ENCODE assay signal across 1 cellular context in the genomic region with DNA sequence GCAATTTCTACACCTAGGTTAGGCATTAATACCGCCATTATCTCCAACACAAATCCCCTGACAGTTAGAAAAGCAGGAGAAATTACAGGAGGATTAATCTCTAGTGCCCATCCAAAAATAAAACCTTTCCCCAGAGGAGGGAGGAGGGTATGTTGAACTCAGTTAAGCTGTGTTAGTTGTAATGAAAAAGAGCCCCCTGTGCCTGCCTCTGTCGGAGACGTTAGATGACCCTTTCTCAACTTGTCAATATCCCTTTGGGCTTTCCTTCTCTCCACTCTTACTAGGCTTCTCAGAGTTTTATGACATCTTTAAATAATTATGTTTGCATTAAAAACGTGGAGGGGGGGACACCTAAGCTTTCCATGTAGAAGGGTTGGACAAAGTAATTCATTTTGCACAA.
TF ChIP-seq lines count a peak whose summit lies in the region.

No MANE protein-coding gene starts in this region.

TF ChIP-seq in H1, 55 proteins besides CTCF, POLR2A, EP300 and RAD21 (continued from another document):
- TF ChIP-seq ZNF274 (IDR thresholded peaks at IDR 0.05; ENCODE audit: borderline replicate concordance, extremely low read depth, low read length) (no peak), PHF8 (conservative IDR thresholded peaks at IDR 0.05; ENCODE audit: low read depth, low read length) (no peak), POLR2AphosphoS5 (IDR thresholded peaks at IDR 0.05; ENCODE audit: low read depth, low read length) (no peak), YY1 (IDR thresholded peaks at IDR 0.05; ENCODE audit: low read depth, low read length) (no peak), BACH1 (IDR thresholded peaks at IDR 0.05; ENCODE audit: low read length) (no peak), GABPA (IDR thresholded peaks at IDR 0.05; ENCODE audit: borderline replicate concordance, insufficient read depth, low read length) (no peak), SIX5 (IDR thresholded peaks at IDR 0.05; ENCODE audit: low read depth, low read length) (no peak), KDM4A (IDR thresholded peaks at IDR 0.05; ENCODE audit: low read depth, low read length, severe bottlenecking) (no peak), RFX5 (IDR thresholded peaks at IDR 0.05; ENCODE audit: borderline replicate concordance, low read depth, low read length) (no peak), CREB1 (IDR thresholded peaks at IDR 0.05) (no peak)
- TF ChIP-seq, protein P1, sequence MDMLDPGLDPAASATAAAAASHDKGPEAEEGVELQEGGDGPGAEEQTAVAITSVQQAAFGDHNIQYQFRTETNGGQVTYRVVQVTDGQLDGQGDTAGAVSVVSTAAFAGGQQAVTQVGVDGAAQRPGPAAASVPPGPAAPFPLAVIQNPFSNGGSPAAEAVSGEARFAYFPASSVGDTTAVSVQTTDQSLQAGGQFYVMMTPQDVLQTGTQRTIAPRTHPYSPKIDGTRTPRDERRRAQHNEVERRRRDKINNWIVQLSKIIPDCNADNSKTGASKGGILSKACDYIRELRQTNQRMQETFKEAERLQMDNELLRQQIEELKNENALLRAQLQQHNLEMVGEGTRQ (IDR thresholded peaks at IDR 0.05; ENCODE audit: low read length): no peak
- TF ChIP-seq, protein P2, sequence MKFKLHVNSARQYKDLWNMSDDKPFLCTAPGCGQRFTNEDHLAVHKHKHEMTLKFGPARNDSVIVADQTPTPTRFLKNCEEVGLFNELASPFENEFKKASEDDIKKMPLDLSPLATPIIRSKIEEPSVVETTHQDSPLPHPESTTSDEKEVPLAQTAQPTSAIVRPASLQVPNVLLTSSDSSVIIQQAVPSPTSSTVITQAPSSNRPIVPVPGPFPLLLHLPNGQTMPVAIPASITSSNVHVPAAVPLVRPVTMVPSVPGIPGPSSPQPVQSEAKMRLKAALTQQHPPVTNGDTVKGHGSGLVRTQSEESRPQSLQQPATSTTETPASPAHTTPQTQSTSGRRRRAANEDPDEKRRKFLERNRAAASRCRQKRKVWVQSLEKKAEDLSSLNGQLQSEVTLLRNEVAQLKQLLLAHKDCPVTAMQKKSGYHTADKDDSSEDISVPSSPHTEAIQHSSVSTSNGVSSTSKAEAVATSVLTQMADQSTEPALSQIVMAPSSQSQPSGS (IDR thresholded peaks at IDR 0.05; ENCODE audit: low read length): no peak
- TF ChIP-seq, protein P3, sequence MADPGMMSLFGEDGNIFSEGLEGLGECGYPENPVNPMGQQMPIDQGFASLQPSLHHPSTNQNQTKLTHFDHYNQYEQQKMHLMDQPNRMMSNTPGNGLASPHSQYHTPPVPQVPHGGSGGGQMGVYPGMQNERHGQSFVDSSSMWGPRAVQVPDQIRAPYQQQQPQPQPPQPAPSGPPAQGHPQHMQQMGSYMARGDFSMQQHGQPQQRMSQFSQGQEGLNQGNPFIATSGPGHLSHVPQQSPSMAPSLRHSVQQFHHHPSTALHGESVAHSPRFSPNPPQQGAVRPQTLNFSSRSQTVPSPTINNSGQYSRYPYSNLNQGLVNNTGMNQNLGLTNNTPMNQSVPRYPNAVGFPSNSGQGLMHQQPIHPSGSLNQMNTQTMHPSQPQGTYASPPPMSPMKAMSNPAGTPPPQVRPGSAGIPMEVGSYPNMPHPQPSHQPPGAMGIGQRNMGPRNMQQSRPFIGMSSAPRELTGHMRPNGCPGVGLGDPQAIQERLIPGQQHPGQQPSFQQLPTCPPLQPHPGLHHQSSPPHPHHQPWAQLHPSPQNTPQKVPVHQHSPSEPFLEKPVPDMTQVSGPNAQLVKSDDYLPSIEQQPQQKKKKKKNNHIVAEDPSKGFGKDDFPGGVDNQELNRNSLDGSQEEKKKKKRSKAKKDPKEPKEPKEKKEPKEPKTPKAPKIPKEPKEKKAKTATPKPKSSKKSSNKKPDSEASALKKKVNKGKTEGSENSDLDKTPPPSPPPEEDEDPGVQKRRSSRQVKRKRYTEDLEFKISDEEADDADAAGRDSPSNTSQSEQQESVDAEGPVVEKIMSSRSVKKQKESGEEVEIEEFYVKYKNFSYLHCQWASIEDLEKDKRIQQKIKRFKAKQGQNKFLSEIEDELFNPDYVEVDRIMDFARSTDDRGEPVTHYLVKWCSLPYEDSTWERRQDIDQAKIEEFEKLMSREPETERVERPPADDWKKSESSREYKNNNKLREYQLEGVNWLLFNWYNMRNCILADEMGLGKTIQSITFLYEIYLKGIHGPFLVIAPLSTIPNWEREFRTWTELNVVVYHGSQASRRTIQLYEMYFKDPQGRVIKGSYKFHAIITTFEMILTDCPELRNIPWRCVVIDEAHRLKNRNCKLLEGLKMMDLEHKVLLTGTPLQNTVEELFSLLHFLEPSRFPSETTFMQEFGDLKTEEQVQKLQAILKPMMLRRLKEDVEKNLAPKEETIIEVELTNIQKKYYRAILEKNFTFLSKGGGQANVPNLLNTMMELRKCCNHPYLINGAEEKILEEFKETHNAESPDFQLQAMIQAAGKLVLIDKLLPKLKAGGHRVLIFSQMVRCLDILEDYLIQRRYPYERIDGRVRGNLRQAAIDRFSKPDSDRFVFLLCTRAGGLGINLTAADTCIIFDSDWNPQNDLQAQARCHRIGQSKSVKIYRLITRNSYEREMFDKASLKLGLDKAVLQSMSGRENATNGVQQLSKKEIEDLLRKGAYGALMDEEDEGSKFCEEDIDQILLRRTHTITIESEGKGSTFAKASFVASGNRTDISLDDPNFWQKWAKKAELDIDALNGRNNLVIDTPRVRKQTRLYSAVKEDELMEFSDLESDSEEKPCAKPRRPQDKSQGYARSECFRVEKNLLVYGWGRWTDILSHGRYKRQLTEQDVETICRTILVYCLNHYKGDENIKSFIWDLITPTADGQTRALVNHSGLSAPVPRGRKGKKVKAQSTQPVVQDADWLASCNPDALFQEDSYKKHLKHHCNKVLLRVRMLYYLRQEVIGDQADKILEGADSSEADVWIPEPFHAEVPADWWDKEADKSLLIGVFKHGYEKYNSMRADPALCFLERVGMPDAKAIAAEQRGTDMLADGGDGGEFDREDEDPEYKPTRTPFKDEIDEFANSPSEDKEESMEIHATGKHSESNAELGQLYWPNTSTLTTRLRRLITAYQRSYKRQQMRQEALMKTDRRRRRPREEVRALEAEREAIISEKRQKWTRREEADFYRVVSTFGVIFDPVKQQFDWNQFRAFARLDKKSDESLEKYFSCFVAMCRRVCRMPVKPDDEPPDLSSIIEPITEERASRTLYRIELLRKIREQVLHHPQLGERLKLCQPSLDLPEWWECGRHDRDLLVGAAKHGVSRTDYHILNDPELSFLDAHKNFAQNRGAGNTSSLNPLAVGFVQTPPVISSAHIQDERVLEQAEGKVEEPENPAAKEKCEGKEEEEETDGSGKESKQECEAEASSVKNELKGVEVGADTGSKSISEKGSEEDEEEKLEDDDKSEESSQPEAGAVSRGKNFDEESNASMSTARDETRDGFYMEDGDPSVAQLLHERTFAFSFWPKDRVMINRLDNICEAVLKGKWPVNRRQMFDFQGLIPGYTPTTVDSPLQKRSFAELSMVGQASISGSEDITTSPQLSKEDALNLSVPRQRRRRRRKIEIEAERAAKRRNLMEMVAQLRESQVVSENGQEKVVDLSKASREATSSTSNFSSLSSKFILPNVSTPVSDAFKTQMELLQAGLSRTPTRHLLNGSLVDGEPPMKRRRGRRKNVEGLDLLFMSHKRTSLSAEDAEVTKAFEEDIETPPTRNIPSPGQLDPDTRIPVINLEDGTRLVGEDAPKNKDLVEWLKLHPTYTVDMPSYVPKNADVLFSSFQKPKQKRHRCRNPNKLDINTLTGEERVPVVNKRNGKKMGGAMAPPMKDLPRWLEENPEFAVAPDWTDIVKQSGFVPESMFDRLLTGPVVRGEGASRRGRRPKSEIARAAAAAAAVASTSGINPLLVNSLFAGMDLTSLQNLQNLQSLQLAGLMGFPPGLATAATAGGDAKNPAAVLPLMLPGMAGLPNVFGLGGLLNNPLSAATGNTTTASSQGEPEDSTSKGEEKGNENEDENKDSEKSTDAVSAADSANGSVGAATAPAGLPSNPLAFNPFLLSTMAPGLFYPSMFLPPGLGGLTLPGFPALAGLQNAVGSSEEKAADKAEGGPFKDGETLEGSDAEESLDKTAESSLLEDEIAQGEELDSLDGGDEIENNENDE (IDR thresholded peaks at IDR 0.05; ENCODE audit: insufficient replicate concordance, low read length): no peak
- TF ChIP-seq, protein P4, sequence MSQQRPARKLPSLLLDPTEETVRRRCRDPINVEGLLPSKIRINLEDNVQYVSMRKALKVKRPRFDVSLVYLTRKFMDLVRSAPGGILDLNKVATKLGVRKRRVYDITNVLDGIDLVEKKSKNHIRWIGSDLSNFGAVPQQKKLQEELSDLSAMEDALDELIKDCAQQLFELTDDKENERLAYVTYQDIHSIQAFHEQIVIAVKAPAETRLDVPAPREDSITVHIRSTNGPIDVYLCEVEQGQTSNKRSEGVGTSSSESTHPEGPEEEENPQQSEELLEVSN (IDR thresholded peaks at IDR 0.05): no peak
